ENCODE assay signal across 23 cellular contexts in the genomic region with DNA sequence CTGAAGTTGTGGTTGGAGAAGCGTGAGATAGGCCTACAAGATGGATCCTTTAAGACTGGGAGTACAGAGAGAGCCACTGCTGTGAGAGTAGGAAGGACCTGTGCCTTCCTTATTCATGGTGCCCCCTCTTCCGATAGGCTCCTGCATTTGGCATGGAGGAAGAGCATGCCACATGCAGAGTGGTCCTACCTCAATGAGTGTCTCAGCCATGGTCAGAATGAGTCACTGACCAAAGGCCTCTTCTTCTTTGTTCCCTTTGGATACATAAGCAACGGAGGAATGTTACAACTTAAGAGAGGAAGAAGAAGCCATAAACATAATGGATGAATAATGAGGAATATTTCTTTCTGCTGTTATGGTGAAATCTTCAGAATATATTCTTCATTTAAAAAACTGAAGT.
"Had no signal": no experiment of that assay in that cellular context is flagged by ENCODE, and none has a peak within 500 bp of the region (broad histone marks: within the 10 kb centered on the region; RNA-seq: fewer than 3 reads in every experiment).

No MANE protein-coding gene starts in this region.

- H3K4me1 Mint-ChIP-seq: activated CD4-positive, alpha-beta T cell treated with anti-CD3 and anti-CD28 coated beads for 36 hours; activated naive CD4-positive, alpha-beta T cell treated with anti-CD3 and anti-CD28 coated beads, Interleukin-2, amount 10 ng/mL, durations not matched to agents 7 days and 5 days; activated naive CD8-positive, alpha-beta T cell treated with anti-CD3 and anti-CD28 coated beads, Interleukin-2, amount 10 ng/mL, durations not matched to agents 7 days and 5 days; T-cell had no signal

- H3K27me3 ChIP-seq: esophagus muscularis mucosa, right lobe of liver, testis, transverse colon had no signal

- H3K4me3 ChIP-seq: esophagus muscularis mucosa, left ventricle myocardium inferior, lung, mucosa of descending colon, right lobe of liver, testis, transverse colon had no signal

- H3K9me3 ChIP-seq: esophagus muscularis mucosa, mucosa of descending colon, right lobe of liver, testis had no signal

- H3K27ac ChIP-seq: esophagus muscularis mucosa, left ventricle myocardium inferior, right lobe of liver, testis, transverse colon had no signal

- FAIRE-seq: frontal cortex, islet of Langerhans had no signal

- H3K36me3 ChIP-seq: esophagus muscularis mucosa, left ventricle myocardium inferior, right lobe of liver, transverse colon had no signal

- H3K4me1 ChIP-seq: esophagus muscularis mucosa, left ventricle myocardium inferior, testis, transverse colon had no signal

- H3K4me3 Mint-ChIP-seq: activated CD4-positive, alpha-beta T cell treated with anti-CD3 and anti-CD28 coated beads for 36 hours; activated naive CD4-positive, alpha-beta T cell treated with anti-CD3 and anti-CD28 coated beads, Interleukin-2, amount 10 ng/mL, durations not matched to agents 7 days and 5 days; activated naive CD8-positive, alpha-beta T cell treated with anti-CD3 and anti-CD28 coated beads, Interleukin-2, amount 10 ng/mL, durations not matched to agents 7 days and 5 days; brain; endodermal cell; natural killer cell treated with Interleukin-12 subunit alpha and Interleukin-12 subunit beta and Interleukin-15 and Interleukin-18, amount 100 ng/mL, for 72 hours; T-cell had no signal

- H3K9me3 Mint-ChIP-seq: activated naive CD8-positive, alpha-beta T cell treated with anti-CD3 and anti-CD28 coated beads, Interleukin-2, amount 10 ng/mL, durations not matched to agents 7 days and 5 days; endodermal cell had no signal

- H3K36me3 Mint-ChIP-seq: activated naive CD4-positive, alpha-beta T cell treated with anti-CD3 and anti-CD28 coated beads, Interleukin-2, amount 10 ng/mL, durations not matched to agents 7 days and 5 days; activated naive CD8-positive, alpha-beta T cell treated with anti-CD3 and anti-CD28 coated beads, Interleukin-2, amount 10 ng/mL, durations not matched to agents 7 days and 5 days; brain; T-cell had no signal

- H3K27ac Mint-ChIP-seq: activated CD4-positive, alpha-beta T cell treated with anti-CD3 and anti-CD28 coated beads for 36 hours; activated naive CD4-positive, alpha-beta T cell treated with anti-CD3 and anti-CD28 coated beads, Interleukin-2, amount 10 ng/mL, durations not matched to agents 7 days and 5 days; activated naive CD8-positive, alpha-beta T cell treated with anti-CD3 and anti-CD28 coated beads, Interleukin-2, amount 10 ng/mL, durations not matched to agents 7 days and 5 days; brain; natural killer cell treated with Interleukin-12 subunit alpha and Interleukin-12 subunit beta and Interleukin-15 and Interleukin-18, amount 100 ng/mL, for 72 hours; T-cell had no signal

- DNase-seq: activated CD4-positive, alpha-beta T cell treated with anti-CD3 and anti-CD28 coated beads for 36 hours; activated CD4-positive, CD25-positive, alpha-beta regulatory T cell; activated CD8-positive, alpha-beta memory T cell treated with anti-CD3 and anti-CD28 coated beads for 24 hours; activated gamma-delta T cell; activated naive CD4-positive, alpha-beta T cell treated with anti-CD3 and anti-CD28 coated beads, Interleukin-2, amount 10 ng/mL, durations not matched to agents 7 days and 5 days; activated naive CD8-positive, alpha-beta T cell treated with anti-CD3 and anti-CD28 coated beads, Interleukin-2, amount 10 ng/mL, durations not matched to agents 7 days and 5 days; activated T-cell treated with anti-CD3 and anti-CD28 coated beads, Interleukin-2, amount 50 U/mL, for 1 hour; amniotic stem cell; endodermal cell; left ventricle myocardium inferior; mucosa of descending colon; right lobe of liver; stimulated activated CD4-positive, alpha-beta T cell treated with anti-CD3 and anti-CD28 coated beads, Interleukin-4, amount 100 ng/mL, for 1 hour; stimulated activated naive CD8-positive, alpha-beta T cell treated with anti-CD3 and anti-CD28 coated beads, Interleukin-15, Interleukin-2, amounts not matched to agents 100 U/mL and 50 U/mL, for 24 hours; T-cell; testis; transverse colon had no signal

- H3K27me3 Mint-ChIP-seq: activated CD4-positive, alpha-beta T cell treated with anti-CD3 and anti-CD28 coated beads for 36 hours; activated naive CD4-positive, alpha-beta T cell treated with anti-CD3 and anti-CD28 coated beads, Interleukin-2, amount 10 ng/mL, durations not matched to agents 7 days and 5 days; activated naive CD8-positive, alpha-beta T cell treated with anti-CD3 and anti-CD28 coated beads, Interleukin-2, amount 10 ng/mL, durations not matched to agents 7 days and 5 days; brain; natural killer cell treated with Interleukin-12 subunit alpha and Interleukin-12 subunit beta and Interleukin-15 and Interleukin-18, amount 100 ng/mL, for 72 hours; T-cell had no signal
